Comparison of ENCODE assay signal across 10 cellular contexts in the genomic region with DNA sequence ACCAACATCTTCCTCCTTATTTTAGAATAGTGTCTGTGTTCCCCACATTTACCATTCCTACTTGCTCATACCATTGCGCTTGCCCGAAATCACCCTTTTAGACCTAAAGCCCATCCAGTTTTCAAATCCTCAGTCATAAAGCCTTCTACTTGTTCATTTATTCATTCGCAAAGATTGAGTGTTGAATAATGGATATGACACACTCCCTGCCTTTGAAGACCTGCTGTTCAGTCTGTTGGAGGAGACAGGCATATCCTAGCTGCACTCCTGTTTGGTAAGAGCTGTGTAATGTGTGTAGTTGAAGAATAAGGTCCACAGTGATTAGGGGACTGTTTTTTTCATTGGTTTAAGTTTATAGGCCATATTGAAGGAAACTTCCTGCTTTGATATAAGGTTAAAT. TPM values are rescaled to one million over a fixed set of nuclear protein-coding genes. Genes with fewer than 3 reads are reported as not detected.
DNase-seq lines count a peak whose midpoint lies in the region; ATAC-seq, FAIRE-seq and TF ChIP-seq lines count a peak whose summit lies in the region.
"Had no signal": no experiment of that assay in that cellular context is flagged by ENCODE, and none has a peak within 500 bp of the region (broad histone marks: within the 10 kb centered on the region; RNA-seq: fewer than 3 reads in every experiment).

No MANE protein-coding gene starts in this region.

- TF ChIP-seq EP300 in A549 (IDR thresholded peaks at IDR 0.05), result no peak

- ATAC-seq in A549, result no peak
- no peak for ATAC-seq in T-cell (replicated peaks in 1 of 4)

- TF ChIP-seq CTCF in A549 (IDR thresholded peaks at IDR 0.05) (no peak), GM12865 (IDR thresholded peaks at IDR 0.05; ENCODE audit: insufficient read depth, low read depth, low read length, missing control alignments) (no peak), hepatocyte (IDR thresholded peaks at IDR 0.05; ENCODE audit: poor library complexity) (no peak), prostate gland (IDR thresholded peaks at IDR 0.05) (no peak)

- no peaks in the 10 kb centered on the region for H3K9me3 ChIP-seq in A549
- H3K9me3 ChIP-seq in hepatocyte (ENCODE audit: low read depth), result no peaks in the 10 kb centered on the region
- H3K9me3 ChIP-seq in prostate gland, result no peaks in the 10 kb centered on the region

- H3K4me1 ChIP-seq in A549 (peaks cover 18% of the 10 kb centered on the region), hepatocyte (ENCODE audit: insufficient read depth) (peaks cover 6% of the 10 kb centered on the region), prostate gland (replicated peaks) (peaks cover 2% of the 10 kb centered on the region)

- CTCF ChIA-PET in A549 (lab: Yijun Ruan, JAX) (no interaction called here), T-cell (lab: Charles Lee) (no interaction called here)

- 98% methylated on average over 3 of the region's 3 CpGs for WGBS in A549 (ENCODE audit: missing lambda C conversion rate)
- 99% methylated on average over 3 of the region's 3 CpGs for WGBS in hepatocyte (ENCODE audit: low lambda C conversion rate, missing lambda C conversion rate)
- WGBS in prostate gland, result 94% methylated on average over 3 of the region's 3 CpGs

- H3K4me3 ChIP-seq in A549, result peak overlapping the region; percentile 77; the same call in 1 of the 3 replicates
- H3K4me3 ChIP-seq in GM12865 (ENCODE audit: low read depth, low read length), result peak overlapping the region; percentile 87
- no peak overlapping the region for H3K4me3 ChIP-seq in hepatocyte
- H3K4me3 ChIP-seq in prostate gland, result no peak overlapping the region

- no peaks in the 10 kb centered on the region for H3K27me3 Mint-ChIP-seq in T-cell

- no peak overlapping the region for H2AFZ ChIP-seq in hepatocyte

- intact Hi-C loops in prostate gland (cut with DNase I), result loop anchor here (10.0 kb wide), 1 partner anchor 112 kb away; a partner anchor contains a TSS

- H3K27ac ChIP-seq in A549, result peak overlapping the region in 1 of 2 experiments; percentile 28; a peak in 1 of 6 replicates
- no peak overlapping the region for H3K27ac ChIP-seq in hepatocyte
- H3K27ac ChIP-seq in prostate gland, result no peak overlapping the region

- no peaks in the 10 kb centered on the region for H4K20me1 ChIP-seq in hepatocyte (ENCODE audit: insufficient read depth, poor library complexity, severe bottlenecking)

- DNase-seq in A549 (ENCODE audit: low read depth in 1 of 2, low spot score in 1 of 2) (no peak), GM12865 (ENCODE audit: low read depth) (no peak), T-cell (no peak), hepatocyte (ENCODE audit: low spot score) (no peak), GM12892 (ENCODE audit: insufficient read length) (no peak), islet precursor cell (no peak), prostate gland (ENCODE audit: low spot score) (no peak), SK-N-DZ (ENCODE audit: low spot score) (no peak)
- DNase-seq: NCI-H1417 treated with DMSO at 0.1 percent for 48 hours, SHP77 had no signal

- peaks cover 11% of the 10 kb centered on the region for H3K36me3 Mint-ChIP-seq in T-cell

- H3K9me2 ChIP-seq in hepatocyte (replicated peaks; ENCODE audit: insufficient read depth), result no peaks in the 10 kb centered on the region

- H3K4me3 Mint-ChIP-seq in T-cell, result peak overlapping the region; percentile 89 to 90 (median 90)

- no peak for TF ChIP-seq RAD21 in A549 (conservative IDR thresholded peaks at IDR 0.05 in 1 of 2, IDR thresholded peaks at IDR 0.05 in 1 of 2)

- no peaks in the 10 kb centered on the region for H3K36me3 ChIP-seq in hepatocyte (replicated peaks; ENCODE audit: insufficient read depth, low read depth)
- H3K36me3 ChIP-seq in prostate gland, result no peaks in the 10 kb centered on the region

- peaks cover 41 to 44% (median 44%) of the 10 kb centered on the region in 3 donors for H3K4me1 Mint-ChIP-seq in T-cell

- H3K27me3 ChIP-seq in hepatocyte (no peaks in the 10 kb centered on the region), prostate gland (replicated peaks; ENCODE audit: insufficient read depth) (no peaks in the 10 kb centered on the region)

- H3K27ac Mint-ChIP-seq in T-cell, result no peak overlapping the region

- H3K9me3 Mint-ChIP-seq in T-cell, result no peaks in the 10 kb centered on the region

- H3K79me2 ChIP-seq in hepatocyte, result peaks cover 54% of the 10 kb centered on the region

- H3K4me2 ChIP-seq in A549, result peak overlapping the region; percentile 84
- peak overlapping the region; percentile 87 for H3K4me2 ChIP-seq in hepatocyte

- no peak for FAIRE-seq in A549 (lab: Jason Lieb, UNC)
- no peak for FAIRE-seq in GM12892 (lab: Jason Lieb, UNC)

- TF ChIP-seq POLR2A in A549 (IDR thresholded peaks at IDR 0.05; ENCODE audit: low read length) (no peak), GM12892 (IDR thresholded peaks at IDR 0.05; ENCODE audit: low read depth, low read length) (no peak), prostate gland (IDR thresholded peaks at IDR 0.05) (no peak)

- POLR2A ChIA-PET in A549 (lab: Yijun Ruan, JAX) (no interaction called here), T-cell (lab: Charles Lee) (no interaction called here)

TF ChIP-seq in A549, 52 proteins besides CTCF, POLR2A, EP300 and RAD21:
- no peak for TF ChIP-seq CBX8 (IDR thresholded peaks at IDR 0.05)
- TF ChIP-seq, protein P1, sequence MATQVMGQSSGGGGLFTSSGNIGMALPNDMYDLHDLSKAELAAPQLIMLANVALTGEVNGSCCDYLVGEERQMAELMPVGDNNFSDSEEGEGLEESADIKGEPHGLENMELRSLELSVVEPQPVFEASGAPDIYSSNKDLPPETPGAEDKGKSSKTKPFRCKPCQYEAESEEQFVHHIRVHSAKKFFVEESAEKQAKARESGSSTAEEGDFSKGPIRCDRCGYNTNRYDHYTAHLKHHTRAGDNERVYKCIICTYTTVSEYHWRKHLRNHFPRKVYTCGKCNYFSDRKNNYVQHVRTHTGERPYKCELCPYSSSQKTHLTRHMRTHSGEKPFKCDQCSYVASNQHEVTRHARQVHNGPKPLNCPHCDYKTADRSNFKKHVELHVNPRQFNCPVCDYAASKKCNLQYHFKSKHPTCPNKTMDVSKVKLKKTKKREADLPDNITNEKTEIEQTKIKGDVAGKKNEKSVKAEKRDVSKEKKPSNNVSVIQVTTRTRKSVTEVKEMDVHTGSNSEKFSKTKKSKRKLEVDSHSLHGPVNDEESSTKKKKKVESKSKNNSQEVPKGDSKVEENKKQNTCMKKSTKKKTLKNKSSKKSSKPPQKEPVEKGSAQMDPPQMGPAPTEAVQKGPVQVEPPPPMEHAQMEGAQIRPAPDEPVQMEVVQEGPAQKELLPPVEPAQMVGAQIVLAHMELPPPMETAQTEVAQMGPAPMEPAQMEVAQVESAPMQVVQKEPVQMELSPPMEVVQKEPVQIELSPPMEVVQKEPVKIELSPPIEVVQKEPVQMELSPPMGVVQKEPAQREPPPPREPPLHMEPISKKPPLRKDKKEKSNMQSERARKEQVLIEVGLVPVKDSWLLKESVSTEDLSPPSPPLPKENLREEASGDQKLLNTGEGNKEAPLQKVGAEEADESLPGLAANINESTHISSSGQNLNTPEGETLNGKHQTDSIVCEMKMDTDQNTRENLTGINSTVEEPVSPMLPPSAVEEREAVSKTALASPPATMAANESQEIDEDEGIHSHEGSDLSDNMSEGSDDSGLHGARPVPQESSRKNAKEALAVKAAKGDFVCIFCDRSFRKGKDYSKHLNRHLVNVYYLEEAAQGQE (IDR thresholded peaks at IDR 0.05), result no peak
- TF ChIP-seq RARB (CRISPR knock-in tag; IDR thresholded peaks at IDR 0.05), result no peak
- no peak for TF ChIP-seq ZFP36 (IDR thresholded peaks at IDR 0.05; ENCODE audit: borderline replicate concordance, partially characterized antibody)
- no peak for TF ChIP-seq CBX2 (IDR thresholded peaks at IDR 0.05; ENCODE audit: borderline replicate concordance, low read depth)
- TF ChIP-seq, protein P2, sequence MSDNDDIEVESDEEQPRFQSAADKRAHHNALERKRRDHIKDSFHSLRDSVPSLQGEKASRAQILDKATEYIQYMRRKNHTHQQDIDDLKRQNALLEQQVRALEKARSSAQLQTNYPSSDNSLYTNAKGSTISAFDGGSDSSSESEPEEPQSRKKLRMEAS (IDR thresholded peaks at IDR 0.05), result no peak
- TF ChIP-seq EHMT2 (IDR thresholded peaks at IDR 0.05; ENCODE audit: low read depth), result no peak
- TF ChIP-seq NPAS2 (CRISPR knock-in tag; IDR thresholded peaks at IDR 0.05; ENCODE audit: borderline replicate concordance), result no peak
- TF ChIP-seq, protein P3, sequence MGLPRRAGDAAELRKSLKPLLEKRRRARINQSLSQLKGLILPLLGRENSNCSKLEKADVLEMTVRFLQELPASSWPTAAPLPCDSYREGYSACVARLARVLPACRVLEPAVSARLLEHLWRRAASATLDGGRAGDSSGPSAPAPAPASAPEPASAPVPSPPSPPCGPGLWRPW (IDR thresholded peaks at IDR 0.05), result no peak
- TF ChIP-seq GATA3 (IDR thresholded peaks at IDR 0.05; ENCODE audit: borderline replicate concordance), result no peak
- TF ChIP-seq MYC (IDR thresholded peaks at IDR 0.05; ENCODE audit: borderline replicate concordance, low read length), result no peak
- TF ChIP-seq, protein P4, sequence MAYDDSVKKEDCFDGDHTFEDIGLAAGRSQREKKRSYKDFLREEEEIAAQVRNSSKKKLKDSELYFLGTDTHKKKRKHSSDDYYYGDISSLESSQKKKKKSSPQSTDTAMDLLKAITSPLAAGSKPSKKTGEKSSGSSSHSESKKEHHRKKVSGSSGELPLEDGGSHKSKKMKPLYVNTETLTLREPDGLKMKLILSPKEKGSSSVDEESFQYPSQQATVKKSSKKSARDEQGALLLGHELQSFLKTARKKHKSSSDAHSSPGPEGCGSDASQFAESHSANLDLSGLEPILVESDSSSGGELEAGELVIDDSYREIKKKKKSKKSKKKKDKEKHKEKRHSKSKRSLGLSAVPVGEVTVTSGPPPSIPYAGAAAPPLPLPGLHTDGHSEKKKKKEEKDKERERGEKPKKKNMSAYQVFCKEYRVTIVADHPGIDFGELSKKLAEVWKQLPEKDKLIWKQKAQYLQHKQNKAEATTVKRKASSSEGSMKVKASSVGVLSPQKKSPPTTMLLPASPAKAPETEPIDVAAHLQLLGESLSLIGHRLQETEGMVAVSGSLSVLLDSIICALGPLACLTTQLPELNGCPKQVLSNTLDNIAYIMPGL (CRISPR knock-in tag; IDR thresholded peaks at IDR 0.05; ENCODE audit: borderline replicate concordance), result no peak

RNA-seq across cellular contexts. Expression of a gene that starts 1.7 kb away (rescaled TPM):
- polyA plus RNA-seq in A549 (2011; rRNA removed) (38.7 and 43.2 TPM in 2 replicates), A549 (2017; fragmentation: RNase III; extraction: RNeasy Plus Mini Kit Qiagen cat#74134 plus additional on column Dnase treatment) (23.6 to 28.7 TPM (median 25.6 TPM) in 3 replicates), hepatocyte (14.7 and 21.3 TPM in 2 replicates)
- polyA plus RNA-seq in A549 (2012; cell fraction: cytosol; rRNA removed), result 21.5 and 25.6 TPM in 2 replicates
- polyA plus RNA-seq in A549 (2012; cell fraction: nucleus; rRNA removed), result 16.0 and 27.5 TPM in 2 replicates
- polyA minus RNA-seq in A549 (2011; rRNA and poly(A)+ RNA removed), result 25.5 and 26.6 TPM in 2 replicates
- total RNA-seq in T-cell (10 to 100 TPM; 39.4 to 49.3 (median 45.0) TPM), hepatocyte (24.5 and 31.9 TPM in 2 replicates), prostate gland (10 to 100 TPM; 26.1 to 40.0 TPM)
- 29.5 TPM for polyA plus RNA-seq in GM12892 (2012; ENCODE audit: missing spikeins)
- polyA plus RNA-seq in SK-N-DZ (2014; cell fraction: cytosol; rRNA removed), result 50.3 and 55.3 TPM in 2 replicates
- 40.5 and 126 TPM in 2 replicates for polyA plus RNA-seq in SK-N-DZ (2014; cell fraction: nucleus; rRNA removed)

Comparison
In these comparisons a context has a peak if more than half of its experiments do, and no peak if none do; other contexts are left out.
1. H3K4me3 ChIP-seq: peak in A549 (single experiment) and GM12865 (single experiment); none in hepatocyte (single experiment) and prostate gland (0 of 2).